In genomic region chr15:66997212-66997611, GRCh38 we compare ENCODE assay signal across 13 cellular contexts.
A peak's percentile ranks its signal among the peaks of the same experiment; 100 is the strongest.
DNase-seq lines count a peak whose midpoint lies in the region; ATAC-seq and TF ChIP-seq lines count a peak whose summit lies in the region.
"Had no signal": no experiment of that assay in that cellular context is flagged by ENCODE, and none has a peak within 500 bp of the region (broad histone marks: within the 10 kb centered on the region; RNA-seq: fewer than 3 reads in every experiment).

No MANE protein-coding gene starts in this region.

- DNase-seq in EL (peak; percentile 91), PC-3 (peak; percentile 88), dedifferentiated amniotic fluid mesenchymal stem cell (ENCODE audit: extremely low spot score) (peak; percentile 69), renal cortical epithelial cell (ENCODE audit: low read depth) (peak; percentile 23), DMS53 treated with DMSO at 0.1 percent for 48 hours (lab: John Stamatoyannopoulos, UW; ENCODE audit: unreplicated experiment) (no peak), NCI-H1436 treated with DMSO at 0.1 percent for 48 hours (lab: John Stamatoyannopoulos, UW) (no peak), NCI-H2107 treated with DMSO at 0.1 percent for 48 hours (lab: John Stamatoyannopoulos, UW; ENCODE audit: unreplicated experiment) (no peak)
- DNase-seq in activated CD8-positive, alpha-beta memory T cell treated with anti-CD3 and anti-CD28 coated beads for 24 hours, result no peak
- DNase-seq: activated naive CD8-positive, alpha-beta T cell treated with anti-CD3 and anti-CD28 coated beads, Interleukin-2, amount 10 ng/mL, durations not matched to agents 7 days and 5 days; mucosa of descending colon; NCI-H1105; NCI-H446; stimulated activated CD4-positive, alpha-beta T cell treated with anti-CD3 and anti-CD28 coated beads, Interleukin-2, amount 100 ng/mL, for 48 hours had no signal

- no peak overlapping the region for H3K27ac ChIP-seq in PC-3 (ENCODE audit: low read length)

- no peaks in the 10 kb centered on the region for H3K79me2 ChIP-seq in PC-3 (ENCODE audit: low read length)

- H3K9ac ChIP-seq in PC-3 (ENCODE audit: low read length), result no peak overlapping the region

- H3K4me3 ChIP-seq in PC-3 (ENCODE audit: low read length), result no peak overlapping the region
- H3K4me3 ChIP-seq: mucosa of descending colon had no signal

- ATAC-seq in PC-3, result peak; percentile 98
- ATAC-seq: mucosa of descending colon had no signal

- intact Hi-C loops in PC-3 (cut with micrococcal nuclease), result no loop called here

- no peaks in the 10 kb centered on the region for H4K20me1 ChIP-seq in PC-3 (ENCODE audit: low read length)

- H3F3A ChIP-seq in PC-3 (ENCODE audit: low read length, unreplicated experiment), result no peaks in the 10 kb centered on the region

- H3K4me1 ChIP-seq in PC-3 (ENCODE audit: insufficient read depth, low read length), result peaks cover 37% of the 10 kb centered on the region

- H3K9me3 ChIP-seq in PC-3 (ENCODE audit: low read length), result no peaks in the 10 kb centered on the region
- H3K9me3 ChIP-seq: mucosa of descending colon had no signal

- POLR2A ChIA-PET in PC-3 (lab: Charles Lee; ENCODE audit: unreplicated experiment), result no interaction called here

- no peaks in the 10 kb centered on the region for H3K27me3 ChIP-seq in PC-3 (ENCODE audit: low read length)

- no peaks in the 10 kb centered on the region for H3K9me2 ChIP-seq in PC-3 (replicated peaks; ENCODE audit: low read length)

- no TSS peak for BruUV-seq in PC-3 (replicated peaks; lab: Mats Ljungman, UMichigan)

- peak overlapping the region; percentile 46 for H3K4me2 ChIP-seq in PC-3 (ENCODE audit: low read length)

- no peak for TF ChIP-seq CTCF in PC-3 (conservative IDR thresholded peaks at IDR 0.05; ENCODE audit: low read depth, low read length)

- no peaks in the 10 kb centered on the region for H3K36me3 ChIP-seq in PC-3 (ENCODE audit: low read depth, low read length)

- CTCF ChIA-PET in PC-3 (lab: Charles Lee), result no interaction called here

- H2AFZ ChIP-seq in PC-3 (ENCODE audit: low read length), result no peak overlapping the region

Comparison
In these comparisons a context has a peak if more than half of its experiments do, and no peak if none do; other contexts are left out.
1. DNase-seq: peak in EL (single experiment), PC-3 (single experiment), dedifferentiated amniotic fluid mesenchymal stem cell (single experiment) and renal cortical epithelial cell (single experiment); none in activated CD8-positive, alpha-beta memory T cell treated with anti-CD3 and anti-CD28 coated beads for 24 hours (single experiment), DMS53 treated with DMSO at 0.1 percent for 48 hours (single experiment), NCI-H1436 treated with DMSO at 0.1 percent for 48 hours (single experiment) and NCI-H2107 treated with DMSO at 0.1 percent for 48 hours (single experiment).